ENCODE assay signal across 23 cellular contexts in the genomic region with DNA sequence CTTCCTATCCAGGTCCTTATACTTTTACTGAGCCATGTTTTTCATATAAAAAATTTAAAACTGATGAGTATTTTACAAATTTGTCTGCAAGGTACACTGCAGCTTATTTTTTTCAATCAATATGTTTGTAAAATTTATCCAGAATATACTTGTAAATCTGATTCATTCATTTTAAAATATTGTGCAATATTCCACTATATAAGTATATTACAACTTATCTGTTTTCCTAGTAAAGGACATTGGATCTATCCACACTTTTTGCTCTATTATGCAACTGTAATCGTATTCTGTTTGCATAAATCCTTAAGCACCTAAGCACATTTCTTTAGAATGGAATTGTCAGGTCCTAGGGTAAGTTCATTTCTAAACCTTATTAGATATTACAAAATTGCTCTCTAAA.
"Had no signal": no experiment of that assay in that cellular context is flagged by ENCODE, and none has a peak within 500 bp of the region (broad histone marks: within the 10 kb centered on the region; RNA-seq: fewer than 3 reads in every experiment).

No MANE protein-coding gene starts in this region.

- H3K36me3 Mint-ChIP-seq: naive thymus-derived CD4-positive, alpha-beta T cell; natural killer cell treated with Interleukin-12 subunit alpha and Interleukin-12 subunit beta and Interleukin-15 and Interleukin-18, amount 100 ng/mL, for 72 hours; stimulated activated effector memory CD8-positive, alpha-beta T cell treated with anti-CD3 and anti-CD28 coated beads, Interleukin-12 subunit alpha, Interleukin-12 subunit beta, amount 100 ng/mL, for 72 hours had no signal

- H3K27ac ChIP-seq: left ventricle myocardium inferior, pancreas, psoas muscle, skin epidermis, tibial nerve, uterus had no signal

- H3K9me3 ChIP-seq: left ventricle myocardium inferior, mucosa of descending colon, pancreas, psoas muscle, tibial nerve, uterus had no signal

- ATAC-seq: left colon; mucosa of descending colon; naive thymus-derived CD4-positive, alpha-beta T cell; natural killer cell treated with Interleukin-12 subunit alpha and Interleukin-12 subunit beta and Interleukin-15 and Interleukin-18, amount 100 ng/mL, for 72 hours; psoas muscle; sciatic nerve; stimulated activated effector memory CD8-positive, alpha-beta T cell treated with anti-CD3 and anti-CD28 coated beads, Interleukin-12 subunit alpha, Interleukin-12 subunit beta, amount 100 ng/mL, for 72 hours; stimulated activated naive CD8-positive, alpha-beta T cell treated with anti-CD3 and anti-CD28 coated beads, Interleukin-15, amount 100 ng/mL, for 72 hours had no signal

- DNase-seq: hippocampal formation; kidney; left colon; left ventricle myocardium inferior; midbrain; mucosa of descending colon; naive thymus-derived CD4-positive, alpha-beta T cell; pancreas; posterior cingulate gyrus; psoas muscle; stimulated activated CD4-positive, alpha-beta T cell treated with anti-CD3 and anti-CD28 coated beads, Interleukin-4, amount 100 ng/mL, for 24 hours; stimulated activated naive CD4-positive, alpha-beta T cell treated with Interleukin-2 at 50 U/mL for 16 hours; stimulated activated naive CD8-positive, alpha-beta T cell treated with anti-CD3 and anti-CD28 coated beads, Interleukin-15, amount 100 ng/mL, for 72 hours; substantia nigra; uterus had no signal

- H3K4me3 Mint-ChIP-seq: naive thymus-derived CD4-positive, alpha-beta T cell; natural killer cell treated with Interleukin-12 subunit alpha and Interleukin-12 subunit beta and Interleukin-15 and Interleukin-18, amount 100 ng/mL, for 72 hours; neural crest cell; stimulated activated effector memory CD8-positive, alpha-beta T cell treated with anti-CD3 and anti-CD28 coated beads, Interleukin-12 subunit alpha, Interleukin-12 subunit beta, amount 100 ng/mL, for 72 hours; stimulated activated naive CD8-positive, alpha-beta T cell treated with anti-CD3 and anti-CD28 coated beads, Interleukin-15, amount 100 ng/mL, for 72 hours; type B pancreatic cell had no signal

- H3K27ac Mint-ChIP-seq: natural killer cell treated with Interleukin-12 subunit alpha and Interleukin-12 subunit beta and Interleukin-15 and Interleukin-18, amount 100 ng/mL, for 72 hours; stimulated activated effector memory CD8-positive, alpha-beta T cell treated with anti-CD3 and anti-CD28 coated beads, Interleukin-12 subunit alpha, Interleukin-12 subunit beta, amount 100 ng/mL, for 72 hours; stimulated activated naive CD8-positive, alpha-beta T cell treated with anti-CD3 and anti-CD28 coated beads, Interleukin-15, amount 100 ng/mL, for 72 hours; type B pancreatic cell had no signal

- H3K36me3 ChIP-seq: left ventricle myocardium inferior, pancreas, tibial nerve, uterus had no signal

- H3K9me3 Mint-ChIP-seq: natural killer cell treated with Interleukin-12 subunit alpha and Interleukin-12 subunit beta and Interleukin-15 and Interleukin-18, amount 100 ng/mL, for 72 hours; stimulated activated effector memory CD8-positive, alpha-beta T cell treated with anti-CD3 and anti-CD28 coated beads, Interleukin-12 subunit alpha, Interleukin-12 subunit beta, amount 100 ng/mL, for 72 hours; stimulated activated naive CD8-positive, alpha-beta T cell treated with anti-CD3 and anti-CD28 coated beads, Interleukin-15, amount 100 ng/mL, for 72 hours; type B pancreatic cell had no signal

- H3K27me3 ChIP-seq: pancreas, tibial nerve, uterus had no signal

- FAIRE-seq: kidney, pancreas had no signal

- H3K4me1 ChIP-seq: psoas muscle, uterus had no signal

- H3K4me1 Mint-ChIP-seq: stimulated activated effector memory CD8-positive, alpha-beta T cell treated with anti-CD3 and anti-CD28 coated beads, Interleukin-12 subunit alpha, Interleukin-12 subunit beta, amount 100 ng/mL, for 72 hours; stimulated activated naive CD8-positive, alpha-beta T cell treated with anti-CD3 and anti-CD28 coated beads, Interleukin-15, amount 100 ng/mL, for 72 hours had no signal

- H3K27me3 Mint-ChIP-seq: stimulated activated naive CD8-positive, alpha-beta T cell treated with anti-CD3 and anti-CD28 coated beads, Interleukin-15, amount 100 ng/mL, for 72 hours; type B pancreatic cell had no signal

- H3K4me3 ChIP-seq: left ventricle myocardium inferior, lung, mucosa of descending colon, pancreas, psoas muscle, skin epidermis, tibial nerve, uterus had no signal
